ENCODE assay signal across 8 cellular contexts in genomic region chr19:18543814-18544475, GRCh38. TPM values are rescaled to one million over a fixed set of nuclear protein-coding genes. Genes with fewer than 3 reads are reported as not detected.
DNase-seq lines count a peak whose midpoint lies in the region; ATAC-seq and TF ChIP-seq lines count a peak whose summit lies in the region.

No MANE protein-coding gene starts in this region.

- peak overlapping the region; percentile 73 for H3K4me2 ChIP-seq in parathyroid adenoma (ENCODE audit: low read length)

- H3K9me3 ChIP-seq in parathyroid adenoma (ENCODE audit: control insufficient read depth, low read length) (no peaks in the 10 kb centered on the region), vagina (no peaks in the 10 kb centered on the region)

- intact Hi-C loops in vagina (cut with DNase I), result no loop called here

- H3K36me3 ChIP-seq in parathyroid adenoma (ENCODE audit: control insufficient read depth, insufficient read depth, low read length) (no peaks in the 10 kb centered on the region), vagina (peaks cover 0 to 27% of the 10 kb centered on the region in 2 donors)

- H3K4me1 Mint-ChIP-seq in activated T-helper 17 cell treated with anti-CD3 and anti-CD28 coated beads, Interleukin-2, amount 50 U/mL, for 72 hours, result peaks cover 6% of the 10 kb centered on the region

- peak overlapping the region; percentile 96 for H3K4me3 Mint-ChIP-seq in activated T-helper 17 cell treated with anti-CD3 and anti-CD28 coated beads, Interleukin-2, amount 50 U/mL, for 72 hours

- ATAC-seq in GM19438 (IDR thresholded peaks at IDR 0.05; ENCODE audit: low read depth, unreplicated experiment), result peak; percentile 45
- peak; percentile 89 for ATAC-seq in activated T-helper 17 cell treated with anti-CD3 and anti-CD28 coated beads, Interleukin-2, amount 50 U/mL, for 72 hours (replicated peaks)

- TF ChIP-seq CTCF in HL-60 (IDR thresholded peaks at IDR 0.05; ENCODE audit: insufficient read depth, low read length) (peak; percentile 10), parathyroid adenoma (IDR thresholded peaks at IDR 0.05) (no peak), vagina (IDR thresholded peaks at IDR 0.05) (no peak)

- H3K4me1 ChIP-seq in parathyroid adenoma (peaks cover 4% of the 10 kb centered on the region), vagina (peaks cover 18% of the 10 kb centered on the region)

- no peaks in the 10 kb centered on the region for H3K9me3 Mint-ChIP-seq in activated T-helper 17 cell treated with anti-CD3 and anti-CD28 coated beads, Interleukin-2, amount 50 U/mL, for 72 hours

- H3K4me3 ChIP-seq in HL-60 (replicated peaks; ENCODE audit: insufficient read depth, low read length), result peak overlapping the region; percentile 53
- peak overlapping the region; percentile 48 for H3K4me3 ChIP-seq in parathyroid adenoma (ENCODE audit: low read depth, low read length)
- peak overlapping the region; percentile 81 to 98 for H3K4me3 ChIP-seq in vagina

- peak overlapping the region; percentile 97 for H3K27ac Mint-ChIP-seq in activated T-helper 17 cell treated with anti-CD3 and anti-CD28 coated beads, Interleukin-2, amount 50 U/mL, for 72 hours

- H3K9ac ChIP-seq in parathyroid adenoma, result no peak overlapping the region

- H3K79me2 ChIP-seq in parathyroid adenoma, result peaks cover 2% of the 10 kb centered on the region

- DNase-seq in COLO668 (lab: John Stamatoyannopoulos, UW; ENCODE audit: unreplicated experiment), result peak; percentile 62
- peak; percentile 86 to 95 for DNase-seq in HL-60 (ENCODE audit: low read depth in 1 of 2, low spot score in 1 of 2)
- peak; percentile 87 for DNase-seq in RKO (ENCODE audit: low spot score)
- DNase-seq in glomerular visceral epithelial cell (ENCODE audit: extremely low spot score), result peak; percentile 42
- DNase-seq in vagina (ENCODE audit: extremely low spot score in 2 of 2), result no peak

- H3K27ac ChIP-seq in HL-60 (replicated peaks), result peak overlapping the region; percentile 66
- H3K27ac ChIP-seq in parathyroid adenoma, result no peak overlapping the region
- peak overlapping the region; percentile 94 for H3K27ac ChIP-seq in vagina

- no peak for TF ChIP-seq POLR2A in vagina (IDR thresholded peaks at IDR 0.05)

- peaks cover 43% of the 10 kb centered on the region for H3K36me3 Mint-ChIP-seq in activated T-helper 17 cell treated with anti-CD3 and anti-CD28 coated beads, Interleukin-2, amount 50 U/mL, for 72 hours (ENCODE audit: low read depth)

- H2AFZ ChIP-seq in parathyroid adenoma, result peak overlapping the region; percentile 87

- H3K27me3 Mint-ChIP-seq in activated T-helper 17 cell treated with anti-CD3 and anti-CD28 coated beads, Interleukin-2, amount 50 U/mL, for 72 hours, result no peaks in the 10 kb centered on the region

- H3K27me3 ChIP-seq in HL-60 (ENCODE audit: insufficient read depth, poor library complexity, severe bottlenecking), result no peaks in the 10 kb centered on the region
- H3K27me3 ChIP-seq in parathyroid adenoma (ENCODE audit: control insufficient read depth, insufficient read depth, low read length), result no peaks in the 10 kb centered on the region
- no peaks in the 10 kb centered on the region for H3K27me3 ChIP-seq in vagina

RNA-seq across cellular contexts. Expression of gene FKBP8, which starts 0.6 kb away (rescaled TPM):
- total RNA-seq in activated T-helper 17 cell treated with anti-CD3 and anti-CD28 coated beads, Interleukin-2, amount 50 U/mL, for 72 hours, result 100 to 1,000 TPM; 222 to 320 TPM
- 376 TPM for total RNA-seq in vagina

RNA-seq across cellular contexts. Expression of gene KXD1, which starts 13.7 kb away (rescaled TPM):
- total RNA-seq in activated T-helper 17 cell treated with anti-CD3 and anti-CD28 coated beads, Interleukin-2, amount 50 U/mL, for 72 hours, result 100 to 1,000 TPM; 116 to 118 TPM
- 131 TPM for total RNA-seq in vagina

RNA-seq across cellular contexts. Expression of gene ELL, which starts 22.1 kb away (rescaled TPM):
- total RNA-seq in activated T-helper 17 cell treated with anti-CD3 and anti-CD28 coated beads, Interleukin-2, amount 50 U/mL, for 72 hours, result 10 to 100 TPM; 23.7 to 41.8 TPM
- 25.3 TPM for total RNA-seq in vagina

RNA-seq across cellular contexts. Expression of gene UBA52, which starts 27.7 kb away (rescaled TPM):
- total RNA-seq in activated T-helper 17 cell treated with anti-CD3 and anti-CD28 coated beads, Interleukin-2, amount 50 U/mL, for 72 hours, result 1,000 to 10,000 TPM; 1,569 to 1,681 TPM
- total RNA-seq in vagina, result 747 TPM

RNA-seq across cellular contexts. Expression of gene REX1BD, which starts 44.7 kb away (rescaled TPM):
- total RNA-seq in activated T-helper 17 cell treated with anti-CD3 and anti-CD28 coated beads, Interleukin-2, amount 50 U/mL, for 72 hours, result 10 to 100 TPM; 36.3 to 46.6 TPM
- 124 TPM for total RNA-seq in vagina

Comparison
In these comparisons a context has a peak if more than half of its experiments do, and no peak if none do; other contexts are left out.
1. DNase-seq: peak in COLO668 (single experiment), HL-60 (2 of 2), RKO (single experiment) and glomerular visceral epithelial cell (single experiment); none in vagina (0 of 2).
2. Peak in every context shown above with its lines, with median percentiles within 50 percentile points of each other: H3K4me3 ChIP-seq.